ENCODE assay signal across 8 cellular contexts in the genomic region with DNA sequence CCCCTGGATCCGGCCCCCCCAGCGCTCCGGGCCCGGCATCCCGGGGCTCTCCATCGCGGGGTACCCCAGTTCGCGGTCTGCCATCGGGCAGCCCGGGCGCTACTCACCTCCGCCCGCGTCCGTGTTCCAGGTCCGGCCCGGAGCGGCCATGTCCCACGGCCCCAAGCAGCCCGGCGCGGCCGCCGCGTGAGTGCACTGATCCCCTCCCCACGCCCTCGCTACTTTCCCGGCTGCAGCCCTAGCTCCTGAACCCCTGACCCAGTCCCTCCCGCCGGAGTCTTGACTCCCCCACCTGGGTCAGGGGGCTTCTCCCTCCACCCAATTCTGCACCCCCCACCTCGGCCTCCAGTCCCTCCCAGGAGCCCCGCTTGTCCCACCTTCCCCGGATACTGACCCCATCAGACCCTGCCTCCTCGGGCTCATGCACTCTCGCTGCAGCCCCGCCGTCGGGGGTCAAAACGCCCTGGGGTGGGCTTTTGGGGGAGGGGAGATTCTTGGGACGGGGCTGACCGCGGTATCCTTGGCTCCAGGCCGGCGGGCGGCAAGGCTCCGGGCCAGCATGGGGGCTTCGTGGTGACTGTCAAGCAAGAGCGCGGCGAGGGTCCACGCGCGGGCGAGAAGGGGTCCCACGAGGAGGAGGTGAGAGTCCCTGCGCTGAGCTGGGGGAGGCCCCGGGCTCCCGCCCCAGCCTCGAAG. TPM values are rescaled to one million over a fixed set of nuclear protein-coding genes. Genes with fewer than 3 reads are reported as not detected.
DNase-seq lines count a peak whose midpoint lies in the region; ATAC-seq and TF ChIP-seq lines count a peak whose summit lies in the region.

No MANE protein-coding gene starts in this region.

- peak overlapping the region; percentile 82 for H4K12ac ChIP-seq in trophoblast cell (ENCODE audit: low read depth, low read length)

- H4K8ac ChIP-seq in trophoblast cell (ENCODE audit: low read depth, low read length), result peak overlapping the region; percentile 81

- no peak for TF ChIP-seq CTCF in HFF-Myc (IDR thresholded peaks at IDR 0.05; ENCODE audit: low read depth, low read length, missing control alignments)
- no peak for TF ChIP-seq CTCF in fibroblast of mammary gland (conservative IDR thresholded peaks at IDR 0.05; ENCODE audit: control insufficient read depth, insufficient read depth, low read depth, low read length)

- ATAC-seq in SK-N-SH treated with all-trans-retinoic acid at 6 μM for 48 hours (peak; percentile 43), HG03460 (IDR thresholded peaks at IDR 0.05; ENCODE audit: unreplicated experiment) (no peak)

- H3K23ac ChIP-seq in trophoblast cell (ENCODE audit: low read length), result no peak overlapping the region

- peak overlapping the region; percentile 98 for H3K4me2 ChIP-seq in trophoblast cell (ENCODE audit: low read length)

- H3K14ac ChIP-seq in trophoblast cell (ENCODE audit: low read length), result peak overlapping the region; percentile 86

- H3K9me3 ChIP-seq in ES-I3 (ENCODE audit: control insufficient read depth, insufficient read depth, low read length) (no peaks in the 10 kb centered on the region), trophoblast cell (ENCODE audit: insufficient read depth, low read depth, low read length) (peaks cover 2% of the 10 kb centered on the region)

- H3K79me2 ChIP-seq in trophoblast cell (ENCODE audit: control insufficient read depth, insufficient read depth, low read length, poor library complexity), result peaks cover 8% of the 10 kb centered on the region

- peak overlapping the region; percentile 82 for H2BK5ac ChIP-seq in trophoblast cell (ENCODE audit: low read depth, low read length, poor library complexity)

- peak overlapping the region; percentile 81 for H4K91ac ChIP-seq in trophoblast cell (ENCODE audit: low read depth, low read length)

- H3K4ac ChIP-seq in trophoblast cell (ENCODE audit: low read depth, low read length), result peak overlapping the region; percentile 80

- H2BK12ac ChIP-seq in trophoblast cell (ENCODE audit: low read length), result no peak overlapping the region

- H3K79me1 ChIP-seq in trophoblast cell (ENCODE audit: low read length), result peaks cover 13% of the 10 kb centered on the region

- H2AFZ ChIP-seq in trophoblast cell (ENCODE audit: insufficient read depth, low read length, poor library complexity), result no peak overlapping the region

- H2BK120ac ChIP-seq in trophoblast cell (ENCODE audit: insufficient read depth, low read length, poor library complexity), result peak overlapping the region; percentile 86

- DNase-seq in HFF-Myc (ENCODE audit: extremely low read depth, low read depth), result no peak
- DNase-seq in fibroblast of mammary gland (ENCODE audit: low read depth), result no peak
- peak in 1 of 2 donors; percentile 46 for DNase-seq in trophoblast cell
- no peak for DNase-seq in GM19240 (ENCODE audit: insufficient read length, low spot score)
- DNase-seq in ureter (ENCODE audit: low spot score), result no peak

- peak overlapping the region; percentile 52 for H2AK5ac ChIP-seq in trophoblast cell (ENCODE audit: low read length)

- peak overlapping the region; percentile 67 for H3K4me3 ChIP-seq in HFF-Myc (replicated peaks; ENCODE audit: low read depth, low read length)
- peak overlapping the region; percentile 85 for H3K4me3 ChIP-seq in fibroblast of mammary gland (ENCODE audit: control insufficient read depth, low read depth, low read length)
- peak overlapping the region; percentile 80 for H3K4me3 ChIP-seq in trophoblast cell (ENCODE audit: low read depth, low read length)

- peak overlapping the region; percentile 17 for H3K27ac ChIP-seq in trophoblast cell (ENCODE audit: low read depth, low read length)

- H3K18ac ChIP-seq in trophoblast cell (ENCODE audit: low read length), result peak overlapping the region; percentile 98

- H3K27me3 ChIP-seq in trophoblast cell (ENCODE audit: insufficient read depth, low read length), result no peaks in the 10 kb centered on the region

- H3K4me1 ChIP-seq in ES-I3 (ENCODE audit: insufficient read depth, low read length) (no peaks in the 10 kb centered on the region; the same call in 1 of the 2 replicates), trophoblast cell (ENCODE audit: control insufficient read depth in 1 of 2, insufficient read depth in 2 of 2, low read length in 2 of 2) (peaks cover 17 to 20% of the 10 kb centered on the region in 2 experiments)

- H3K36me3 ChIP-seq in ES-I3 (ENCODE audit: insufficient read depth, low read length) (no peaks in the 10 kb centered on the region), trophoblast cell (ENCODE audit: control insufficient read depth in 1 of 2, insufficient read depth in 2 of 2, low read length in 2 of 2) (peaks cover 20 to 28% of the 10 kb centered on the region in 2 experiments)

- H3K9ac ChIP-seq in ES-I3 (ENCODE audit: low read depth, low read length), result peak overlapping the region; percentile 74
- H3K9ac ChIP-seq in trophoblast cell (ENCODE audit: low read length), result peak overlapping the region; percentile 85

- WGBS in trophoblast cell (ENCODE audit: extremely low coverage, insufficient coverage, insufficient read length), result no CpG with 5 or more reads among the region's 60 CpGs

TF ChIP-seq in SK-N-SH treated with all-trans-retinoic acid at 6 μM for 48 hours, 23 proteins besides CTCF, POLR2A, EP300 and RAD21:
- TF ChIP-seq BACH2 (CRISPR knock-in tag; IDR thresholded peaks at IDR 0.05; ENCODE audit: borderline replicate concordance) (no peak), PPARA (CRISPR knock-in tag; IDR thresholded peaks at IDR 0.05; ENCODE audit: borderline replicate concordance) (no peak), ARNTL (CRISPR knock-in tag; IDR thresholded peaks at IDR 0.05; ENCODE audit: borderline replicate concordance, low read depth) (no peak), ZC3H10 (CRISPR knock-in tag; IDR thresholded peaks at IDR 0.05) (no peak), SNAI2 (CRISPR knock-in tag; IDR thresholded peaks at IDR 0.05) (no peak), TCF4 (CRISPR knock-in tag; IDR thresholded peaks at IDR 0.05; ENCODE audit: borderline replicate concordance) (no peak), ZNF8 (CRISPR knock-in tag; IDR thresholded peaks at IDR 0.05) (no peak), ESRRG (CRISPR knock-in tag; IDR thresholded peaks at IDR 0.05) (no peak), RARB (CRISPR knock-in tag; IDR thresholded peaks at IDR 0.05) (no peak), ISL1 (CRISPR knock-in tag; IDR thresholded peaks at IDR 0.05) (no peak), TOX (CRISPR knock-in tag; IDR thresholded peaks at IDR 0.05; ENCODE audit: borderline replicate concordance) (no peak), ZFP3 (CRISPR knock-in tag; IDR thresholded peaks at IDR 0.05) (no peak)
- TF ChIP-seq, protein P1, sequence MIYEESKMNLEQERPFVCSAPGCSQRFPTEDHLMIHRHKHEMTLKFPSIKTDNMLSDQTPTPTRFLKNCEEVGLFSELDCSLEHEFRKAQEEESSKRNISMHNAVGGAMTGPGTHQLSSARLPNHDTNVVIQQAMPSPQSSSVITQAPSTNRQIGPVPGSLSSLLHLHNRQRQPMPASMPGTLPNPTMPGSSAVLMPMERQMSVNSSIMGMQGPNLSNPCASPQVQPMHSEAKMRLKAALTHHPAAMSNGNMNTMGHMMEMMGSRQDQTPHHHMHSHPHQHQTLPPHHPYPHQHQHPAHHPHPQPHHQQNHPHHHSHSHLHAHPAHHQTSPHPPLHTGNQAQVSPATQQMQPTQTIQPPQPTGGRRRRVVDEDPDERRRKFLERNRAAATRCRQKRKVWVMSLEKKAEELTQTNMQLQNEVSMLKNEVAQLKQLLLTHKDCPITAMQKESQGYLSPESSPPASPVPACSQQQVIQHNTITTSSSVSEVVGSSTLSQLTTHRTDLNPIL (CRISPR knock-in tag; IDR thresholded peaks at IDR 0.05; ENCODE audit: low read depth), result no peak
- TF ChIP-seq, protein P2, sequence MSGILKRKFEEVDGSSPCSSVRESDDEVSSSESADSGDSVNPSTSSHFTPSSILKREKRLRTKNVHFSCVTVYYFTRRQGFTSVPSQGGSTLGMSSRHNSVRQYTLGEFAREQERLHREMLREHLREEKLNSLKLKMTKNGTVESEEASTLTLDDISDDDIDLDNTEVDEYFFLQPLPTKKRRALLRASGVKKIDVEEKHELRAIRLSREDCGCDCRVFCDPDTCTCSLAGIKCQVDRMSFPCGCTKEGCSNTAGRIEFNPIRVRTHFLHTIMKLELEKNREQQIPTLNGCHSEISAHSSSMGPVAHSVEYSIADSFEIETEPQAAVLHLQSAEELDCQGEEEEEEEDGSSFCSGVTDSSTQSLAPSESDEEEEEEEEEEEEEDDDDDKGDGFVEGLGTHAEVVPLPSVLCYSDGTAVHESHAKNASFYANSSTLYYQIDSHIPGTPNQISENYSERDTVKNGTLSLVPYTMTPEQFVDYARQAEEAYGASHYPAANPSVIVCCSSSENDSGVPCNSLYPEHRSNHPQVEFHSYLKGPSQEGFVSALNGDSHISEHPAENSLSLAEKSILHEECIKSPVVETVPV (CRISPR knock-in tag; IDR thresholded peaks at IDR 0.05), result no peak
- TF ChIP-seq, protein P3, sequence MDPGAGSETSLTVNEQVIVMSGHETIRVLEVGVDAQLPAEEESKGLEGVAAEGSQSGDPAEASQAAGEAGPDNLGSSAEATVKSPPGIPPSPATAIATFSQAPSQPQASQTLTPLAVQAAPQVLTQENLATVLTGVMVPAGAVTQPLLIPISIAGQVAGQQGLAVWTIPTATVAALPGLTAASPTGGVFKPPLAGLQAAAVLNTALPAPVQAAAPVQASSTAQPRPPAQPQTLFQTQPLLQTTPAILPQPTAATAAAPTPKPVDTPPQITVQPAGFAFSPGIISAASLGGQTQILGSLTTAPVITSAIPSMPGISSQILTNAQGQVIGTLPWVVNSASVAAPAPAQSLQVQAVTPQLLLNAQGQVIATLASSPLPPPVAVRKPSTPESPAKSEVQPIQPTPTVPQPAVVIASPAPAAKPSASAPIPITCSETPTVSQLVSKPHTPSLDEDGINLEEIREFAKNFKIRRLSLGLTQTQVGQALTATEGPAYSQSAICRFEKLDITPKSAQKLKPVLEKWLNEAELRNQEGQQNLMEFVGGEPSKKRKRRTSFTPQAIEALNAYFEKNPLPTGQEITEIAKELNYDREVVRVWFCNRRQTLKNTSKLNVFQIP (CRISPR knock-in tag; IDR thresholded peaks at IDR 0.05; ENCODE audit: borderline replicate concordance, low read depth), result no peak

RNA-seq across cellular contexts. Expression of a gene that starts 0.6 kb away (rescaled TPM):
- polyA plus RNA-seq in trophoblast cell (2013), result 165 and 170 TPM in 2 replicates
- total RNA-seq in ureter, result 66.5 TPM

RNA-seq across cellular contexts. Expression of a gene that starts 12.0 kb away (rescaled TPM):
- polyA plus RNA-seq in trophoblast cell (2013), result 0.68 and 0.89 TPM in 2 replicates
- 2.4 TPM for total RNA-seq in ureter

RNA-seq across cellular contexts. Expression of a gene that starts 15.9 kb away (rescaled TPM):
- polyA plus RNA-seq in trophoblast cell (2013), result 264 and 290 TPM in 2 replicates
- total RNA-seq in ureter, result 82.8 TPM

RNA-seq across cellular contexts. Expression of a gene that starts 33.4 kb away (rescaled TPM):
- 0.59 and 0.71 TPM in 2 replicates for polyA plus RNA-seq in trophoblast cell (2013)
- 4.5 TPM for total RNA-seq in ureter

RNA-seq across cellular contexts. Expression of a gene that starts 34.3 kb away (rescaled TPM):
- 0.21 TPM in 1 of 2 replicates, not detected in the other for polyA plus RNA-seq in trophoblast cell (2013)
- total RNA-seq in ureter, result 6.4 TPM
